In genomic region chr17:34371405-34371804, GRCh38 we compare ENCODE assay signal across 25 cellular contexts. TPM values are rescaled to one million over a fixed set of nuclear protein-coding genes. Genes with fewer than 3 reads are reported as not detected.
DNase-seq lines count a peak whose midpoint lies in the region; ATAC-seq and TF ChIP-seq lines count a peak whose summit lies in the region.
"Had no signal": no experiment of that assay in that cellular context is flagged by ENCODE, and none has a peak within 500 bp of the region (broad histone marks: within the 10 kb centered on the region; RNA-seq: fewer than 3 reads in every experiment).

No MANE protein-coding gene starts in this region.

- CTCF ChIA-PET in activated CD4-positive, alpha-beta T cell treated with anti-CD3 and anti-CD28 coated beads for 36 hours (lab: Charles Lee), result interaction anchor here (0.7 to 3.0 kb wide), 4 partner anchors 10 to 171 kb away, joined by 4 to 13 read pairs (median 10); no protein-coding TSS in a partner anchor

- intact Hi-C loops in activated CD4-positive, alpha-beta T cell treated with anti-CD3 and anti-CD28 coated beads for 36 hours (cut with DNase I, micrococcal nuclease), result loop anchor here in 1 of 2 experiments (10.0 kb wide), 1 partner anchor 707 kb away; no protein-coding TSS in a partner anchor
- intact Hi-C loops in activated CD4-positive, alpha-beta T cell treated with anti-CD3 and anti-CD28 coated beads, Interleukin-2, amount 10 ng/mL, durations not matched to agents 24 days and 14 days (cut with micrococcal nuclease), result loop anchor here (1.0 to 10.0 kb wide), 2 partner anchors 9 to 1723 kb away; partner anchors contain the start of gene CCL3
- intact Hi-C loops in right cardiac atrium (cut with DNase I), result no loop called here

- H3K4me1 ChIP-seq in right cardiac atrium (ENCODE audit: control insufficient read depth, insufficient read depth, low read length), result no peaks in the 10 kb centered on the region

- no peaks in the 10 kb centered on the region for H3K9me3 Mint-ChIP-seq in activated CD4-positive, alpha-beta T cell treated with anti-CD3 and anti-CD28 coated beads for 36 hours (ENCODE audit: low read depth)
- no peaks in the 10 kb centered on the region for H3K9me3 Mint-ChIP-seq in activated CD4-positive, alpha-beta T cell treated with anti-CD3 and anti-CD28 coated beads, Interleukin-2, amount 10 ng/mL, durations not matched to agents 24 days and 14 days
- H3K9me3 Mint-ChIP-seq: activated CD4-positive, alpha-beta memory T cell treated with anti-CD3 and anti-CD28 coated beads, Interleukin-2, amount 10 ng/mL, durations not matched to agents 7 days and 5 days had no signal

- TF ChIP-seq POLR2A in NB4 (IDR thresholded peaks at IDR 0.05; ENCODE audit: extremely low read depth, insufficient read length), result no peak

- no peaks in the 10 kb centered on the region for H3K9me3 ChIP-seq in right cardiac atrium (ENCODE audit: control insufficient read depth, low read length)
- H3K9me3 ChIP-seq: heart right ventricle, sigmoid colon had no signal

- WGBS in right cardiac atrium, result 83% methylated on average over 3 of the region's 3 CpGs

- H3K36me3 Mint-ChIP-seq in activated CD4-positive, alpha-beta T cell treated with anti-CD3 and anti-CD28 coated beads for 36 hours (ENCODE audit: low read depth), result no peaks in the 10 kb centered on the region
- no peaks in the 10 kb centered on the region for H3K36me3 Mint-ChIP-seq in activated CD4-positive, alpha-beta T cell treated with anti-CD3 and anti-CD28 coated beads, Interleukin-2, amount 10 ng/mL, durations not matched to agents 24 days and 14 days (ENCODE audit: low read depth)

- H3K4me3 Mint-ChIP-seq in activated CD4-positive, alpha-beta T cell treated with anti-CD3 and anti-CD28 coated beads for 36 hours, result no peak overlapping the region
- no peak overlapping the region for H3K4me3 Mint-ChIP-seq in activated CD4-positive, alpha-beta T cell treated with anti-CD3 and anti-CD28 coated beads, Interleukin-2, amount 10 ng/mL, durations not matched to agents 24 days and 14 days
- H3K4me3 Mint-ChIP-seq: activated CD4-positive, alpha-beta memory T cell treated with anti-CD3 and anti-CD28 coated beads, Interleukin-2, amount 10 ng/mL, durations not matched to agents 7 days and 5 days had no signal

- no peak overlapping the region for H3K27ac Mint-ChIP-seq in activated CD4-positive, alpha-beta T cell treated with anti-CD3 and anti-CD28 coated beads for 36 hours
- no peak overlapping the region for H3K27ac Mint-ChIP-seq in activated CD4-positive, alpha-beta T cell treated with anti-CD3 and anti-CD28 coated beads, Interleukin-2, amount 10 ng/mL, durations not matched to agents 24 days and 14 days
- H3K27ac Mint-ChIP-seq: activated CD4-positive, alpha-beta memory T cell treated with anti-CD3 and anti-CD28 coated beads, Interleukin-2, amount 10 ng/mL, durations not matched to agents 7 days and 5 days; progenitor cell of endocrine pancreas had no signal

- no peak for DNase-seq in activated CD4-positive, alpha-beta T cell treated with anti-CD3 and anti-CD28 coated beads for 36 hours
- no peak for DNase-seq in activated CD4-positive, alpha-beta T cell treated with anti-CD3 and anti-CD28 coated beads, Interleukin-2, amount 10 ng/mL, durations not matched to agents 24 days and 14 days
- DNase-seq in NB4 (ENCODE audit: low read depth) (peak; percentile 51), coronary artery (ENCODE audit: low spot score) (peak; percentile 16), DMS114 treated with DMSO at 0.1 percent for 48 hours (lab: John Stamatoyannopoulos, UW; ENCODE audit: unreplicated experiment) (no peak), NCI-H2196 treated with DMSO at 0.1 percent for 48 hours (lab: John Stamatoyannopoulos, UW; ENCODE audit: unreplicated experiment) (no peak), right cardiac atrium (no peak)
- DNase-seq: activated CD4-positive, alpha-beta memory T cell treated with anti-CD3 and anti-CD28 coated beads, Interleukin-2, amount 10 ng/mL, durations not matched to agents 7 days and 5 days; activated CD4-positive, CD25-positive, alpha-beta regulatory T cell; activated effector memory CD4-positive, alpha-beta T cell treated with anti-CD3 and anti-CD28 coated beads, Interleukin-2, amount 50 U/mL, for 16 hours; heart right ventricle; KG1; left cardiac atrium; NCI-H1436; NCI-H524 treated with DMSO at 0.1 percent for 48 hours; PC-9; SHP77; sigmoid colon; stimulated activated CD4-positive, alpha-beta T cell treated with anti-CD3 and anti-CD28 coated beads, Interleukin-15, amount 100 ng/mL, for 24 hours; T1000 had no signal

- H3K27me3 Mint-ChIP-seq in activated CD4-positive, alpha-beta T cell treated with anti-CD3 and anti-CD28 coated beads for 36 hours, result peaks cover 6% of the 10 kb centered on the region
- peaks cover 17% of the 10 kb centered on the region for H3K27me3 Mint-ChIP-seq in activated CD4-positive, alpha-beta T cell treated with anti-CD3 and anti-CD28 coated beads, Interleukin-2, amount 10 ng/mL, durations not matched to agents 24 days and 14 days

- POLR2A ChIA-PET in activated CD4-positive, alpha-beta T cell treated with anti-CD3 and anti-CD28 coated beads for 36 hours (lab: Charles Lee), result no interaction called here

- peaks cover 12% of the 10 kb centered on the region for H3K4me1 Mint-ChIP-seq in activated CD4-positive, alpha-beta T cell treated with anti-CD3 and anti-CD28 coated beads for 36 hours
- H3K4me1 Mint-ChIP-seq in activated CD4-positive, alpha-beta T cell treated with anti-CD3 and anti-CD28 coated beads, Interleukin-2, amount 10 ng/mL, durations not matched to agents 24 days and 14 days, result peaks cover 36% of the 10 kb centered on the region

- no peak overlapping the region for H3K27ac ChIP-seq in coronary artery
- no peak overlapping the region for H3K27ac ChIP-seq in right cardiac atrium (ENCODE audit: low read length)
- H3K27ac ChIP-seq: heart right ventricle, PC-9, sigmoid colon had no signal

- H3K4me3 ChIP-seq in NB4 (ENCODE audit: low read depth, low read length) (no peak overlapping the region), coronary artery (no peak overlapping the region), right cardiac atrium (ENCODE audit: low read length) (no peak overlapping the region)
- H3K4me3 ChIP-seq: heart right ventricle, PC-9, sigmoid colon had no signal

- no peak for TF ChIP-seq CTCF in NB4 (IDR thresholded peaks at IDR 0.05; ENCODE audit: low read depth, low read length)
- TF ChIP-seq CTCF in coronary artery (IDR thresholded peaks at IDR 0.05), result no peak

- H3K27me3 ChIP-seq in right cardiac atrium (ENCODE audit: control insufficient read depth, insufficient read depth), result no peaks in the 10 kb centered on the region

- ATAC-seq in activated CD4-positive, alpha-beta T cell treated with anti-CD3 and anti-CD28 coated beads for 36 hours, result peak; percentile 16
- ATAC-seq in HG02938 (IDR thresholded peaks at IDR 0.05; ENCODE audit: unreplicated experiment), result no peak
- no peak for ATAC-seq in right cardiac atrium
- ATAC-seq: heart right ventricle, left cardiac atrium had no signal

RNA-seq across cellular contexts. Expression of gene CCL1, which starts 8.4 kb away (rescaled TPM):
- under 1 TPM in 1 of 2 experiments, not detected in 1; 0.32 TPM for total RNA-seq in activated CD4-positive, alpha-beta T cell treated with anti-CD3 and anti-CD28 coated beads for 36 hours
- 105 and 111 TPM in 2 replicates for total RNA-seq in activated CD4-positive, alpha-beta T cell treated with anti-CD3 and anti-CD28 coated beads, Interleukin-2, amount 10 ng/mL, durations not matched to agents 24 days and 14 days
- not detected for total RNA-seq in right cardiac atrium
- not detected for polyA plus RNA-seq in right cardiac atrium
- total RNA-seq: cerebellum, epithelial cell of proximal tubule, H1, heart right ventricle, left cardiac atrium, PC-9, progenitor cell of endocrine pancreas, sigmoid colon had no signal
- polyA plus RNA-seq: H1, heart right ventricle, sigmoid colon had no signal

RNA-seq across cellular contexts. Expression of gene CCL13, which starts 15.1 kb away (rescaled TPM):
- total RNA-seq in activated CD4-positive, alpha-beta T cell treated with anti-CD3 and anti-CD28 coated beads for 36 hours, result not detected
- not detected in 2 replicates for total RNA-seq in activated CD4-positive, alpha-beta T cell treated with anti-CD3 and anti-CD28 coated beads, Interleukin-2, amount 10 ng/mL, durations not matched to agents 24 days and 14 days
- total RNA-seq in right cardiac atrium, result 1 to 10 TPM in 2 of 4 donors, under 1 TPM in 2; 0.40 to 4.3 (median 0.84) TPM
- polyA plus RNA-seq in right cardiac atrium, result 2.0 TPM
- total RNA-seq: activated CD4-positive, alpha-beta memory T cell treated with anti-CD3 and anti-CD28 coated beads, Interleukin-2, amount 10 ng/mL, durations not matched to agents 7 days and 5 days; epithelial cell of proximal tubule; H1; PC-9; progenitor cell of endocrine pancreas had no signal
- polyA plus RNA-seq: H1 had no signal

RNA-seq across cellular contexts. Expression of gene CCL8, which starts 52.2 kb away (rescaled TPM):
- not detected for total RNA-seq in activated CD4-positive, alpha-beta T cell treated with anti-CD3 and anti-CD28 coated beads for 36 hours
- not detected in 2 replicates for total RNA-seq in activated CD4-positive, alpha-beta T cell treated with anti-CD3 and anti-CD28 coated beads, Interleukin-2, amount 10 ng/mL, durations not matched to agents 24 days and 14 days
- total RNA-seq in right cardiac atrium, result under 1 TPM in 3 of 4 donors, not detected in 1; 0.17 to 0.84 (median 0.24) TPM
- 0.34 TPM for polyA plus RNA-seq in right cardiac atrium
- total RNA-seq: activated CD4-positive, alpha-beta memory T cell treated with anti-CD3 and anti-CD28 coated beads, Interleukin-2, amount 10 ng/mL, durations not matched to agents 7 days and 5 days; epithelial cell of proximal tubule; H1; PC-9; progenitor cell of endocrine pancreas had no signal
- polyA plus RNA-seq: H1 had no signal

Comparison
In these comparisons a context has a peak if more than half of its experiments do, and no peak if none do; other contexts are left out.
1. RNA of gene CCL1, which starts 8.4 kb away (total RNA-seq): 105 to 111 TPM in activated CD4-positive, alpha-beta T cell treated with anti-CD3 and anti-CD28 coated beads, Interleukin-2, amount 10 ng/mL, durations not matched to agents 24 days and 14 days; 0.32 TPM in activated CD4-positive, alpha-beta T cell treated with anti-CD3 and anti-CD28 coated beads for 36 hours and not detected in right cardiac atrium; every median in the first group is over 10 times any median in the second.
2. DNase-seq: peak in NB4 (single experiment) and coronary artery (single experiment); none in activated CD4-positive, alpha-beta T cell treated with anti-CD3 and anti-CD28 coated beads for 36 hours (single experiment), activated CD4-positive, alpha-beta T cell treated with anti-CD3 and anti-CD28 coated beads, Interleukin-2, amount 10 ng/mL, durations not matched to agents 24 days and 14 days (single experiment), DMS114 treated with DMSO at 0.1 percent for 48 hours (single experiment), NCI-H2196 treated with DMSO at 0.1 percent for 48 hours (single experiment) and right cardiac atrium (0 of 3).